ENCODE assay signal across 8 cellular contexts in the genomic region with DNA sequence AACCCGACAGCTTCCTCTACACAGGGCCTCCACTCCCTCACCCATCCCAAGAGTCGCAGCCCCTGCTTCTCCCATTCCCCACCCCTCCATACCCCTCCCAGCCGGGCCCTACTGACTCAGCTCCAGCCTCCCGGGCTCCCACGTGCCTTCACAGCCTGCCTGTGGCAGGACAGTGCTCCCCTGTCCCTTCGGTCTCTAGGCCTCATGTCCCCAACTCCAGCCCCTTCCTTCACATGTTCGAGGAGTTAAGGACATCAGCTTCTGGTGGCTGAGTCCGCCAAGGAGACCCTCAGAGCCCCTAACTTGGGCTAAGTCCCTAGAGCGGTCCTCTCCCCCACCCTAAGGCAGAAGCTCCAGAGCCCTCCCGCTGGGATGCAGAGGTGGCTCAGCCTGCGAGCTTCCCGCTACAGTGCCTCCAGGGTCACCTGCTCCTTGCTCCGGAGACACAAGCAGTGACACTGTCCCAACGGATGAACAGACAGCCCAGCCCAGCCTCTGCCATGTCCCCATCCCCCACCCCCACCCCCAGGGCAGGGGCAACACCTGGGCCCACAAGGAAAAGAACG. TPM values are rescaled to one million over a fixed set of nuclear protein-coding genes. Genes with fewer than 3 reads are reported as not detected.
DNase-seq lines count a peak whose midpoint lies in the region; ATAC-seq and TF ChIP-seq lines count a peak whose summit lies in the region.

No MANE protein-coding gene starts in this region.

- H3K27me3 ChIP-seq in H7 (ENCODE audit: control insufficient read depth, insufficient read depth, low read length) (peaks cover 64% of the 10 kb centered on the region), smooth muscle cell (ENCODE audit: low read depth) (no peaks in the 10 kb centered on the region)

- H3K4me1 ChIP-seq in smooth muscle cell (ENCODE audit: low read depth): peaks cover 46% of the 10 kb centered on the region

- CTCF ChIA-PET in activated B cell treated with CpG ODN at 0.5 μM for 24 hours (lab: Charles Lee): no interaction called here

- H3K36me3 Mint-ChIP-seq in activated B cell treated with CpG ODN at 0.5 μM for 24 hours (ENCODE audit: low read depth): no peaks in the 10 kb centered on the region

- H2AFZ ChIP-seq in smooth muscle cell (ENCODE audit: low read depth): no peak overlapping the region

- no peak for ATAC-seq in activated B cell treated with CpG ODN at 0.5 μM for 24 hours (ENCODE audit: low read depth)
- no peak for ATAC-seq in HG03139 (IDR thresholded peaks at IDR 0.05; ENCODE audit: unreplicated experiment)
- ATAC-seq in GM21717 (IDR thresholded peaks at IDR 0.05; ENCODE audit: unreplicated experiment): no peak
- ATAC-seq in GM21360 (IDR thresholded peaks at IDR 0.05; ENCODE audit: unreplicated experiment): no peak

- intact Hi-C loops in activated B cell treated with CpG ODN at 0.5 μM for 24 hours (cut with micrococcal nuclease): no loop called here

- H3K9me3 Mint-ChIP-seq in activated B cell treated with CpG ODN at 0.5 μM for 24 hours: no peaks in the 10 kb centered on the region

- peak overlapping the region; percentile 81 for H3K27ac ChIP-seq in smooth muscle cell (ENCODE audit: low read depth)

- peak overlapping the region; percentile 90 for H3K9ac ChIP-seq in smooth muscle cell (ENCODE audit: low read depth)

- peaks cover 40% of the 10 kb centered on the region for H3K27me3 Mint-ChIP-seq in activated B cell treated with CpG ODN at 0.5 μM for 24 hours

- peaks cover 28% of the 10 kb centered on the region for H3K79me2 ChIP-seq in smooth muscle cell (ENCODE audit: low read depth)

- peaks cover 47% of the 10 kb centered on the region for H4K20me1 ChIP-seq in smooth muscle cell (ENCODE audit: low read depth)

- POLR2A ChIA-PET in activated B cell treated with CpG ODN at 0.5 μM for 24 hours (lab: Charles Lee): interaction anchor here (0.5 to 1.3 kb wide), 3 partner anchors 15 to 37 kb away, joined by 3 to 12 read pairs (median 4); partner anchors contain the start of genes ABCF2 and CHPF2

- H3K36me3 ChIP-seq in H7 (replicated peaks; ENCODE audit: control insufficient read depth, insufficient read depth, low read length) (no peaks in the 10 kb centered on the region), smooth muscle cell (ENCODE audit: low read depth) (no peaks in the 10 kb centered on the region)

- H3K4me3 ChIP-seq in H7 (ENCODE audit: insufficient read depth, low read depth, low read length) (peak overlapping the region; percentile 45), smooth muscle cell (peak overlapping the region; percentile 80)

- TF ChIP-seq CTCF in activated B cell treated with CpG ODN at 0.5 μM for 24 hours (IDR thresholded peaks at IDR 0.05) (no peak), smooth muscle cell (IDR thresholded peaks at IDR 0.05; ENCODE audit: borderline replicate concordance, insufficient read depth, poor library complexity, severe bottlenecking) (no peak)

- 12% methylated on average over 11 of the region's 15 CpGs for WGBS in smooth muscle cell (ENCODE audit: low lambda C conversion rate)

- H3K27ac Mint-ChIP-seq in activated B cell treated with CpG ODN at 0.5 μM for 24 hours: no peak overlapping the region

- DNase-seq in H7 (no peak), activated B cell treated with CpG ODN at 0.5 μM for 24 hours (no peak), hepatic stellate cell (ENCODE audit: low spot score) (peak; percentile 70), smooth muscle cell (lab: John Stamatoyannopoulos, UW; ENCODE audit: unreplicated experiment) (no peak), NK-92 (lab: John Stamatoyannopoulos, UW; ENCODE audit: unreplicated experiment) (no peak)

- H3K4me2 ChIP-seq in smooth muscle cell: peak overlapping the region; percentile 99

- H3K9me3 ChIP-seq in smooth muscle cell (replicated peaks; ENCODE audit: low read depth): no peaks in the 10 kb centered on the region

- H3K4me3 Mint-ChIP-seq in activated B cell treated with CpG ODN at 0.5 μM for 24 hours: peak overlapping the region; percentile 68

- no peaks in the 10 kb centered on the region for H3F3A ChIP-seq in smooth muscle cell (ENCODE audit: low read depth)

- H3K4me1 Mint-ChIP-seq in activated B cell treated with CpG ODN at 0.5 μM for 24 hours: peaks cover 68% of the 10 kb centered on the region

RNA-seq across cellular contexts. Expression of gene SMARCD3, which starts 0.8 kb away (rescaled TPM):
- total RNA-seq in H7 (2014; rRNA removed; shearing (Covaris generic)): 7.2 and 23.6 TPM in 2 replicates
- total RNA-seq in activated B cell treated with CpG ODN at 0.5 μM for 24 hours (not detected in 2 replicates), smooth muscle cell (35.8 and 44.4 TPM in 2 replicates)
- 58.1 and 66.3 TPM in 2 replicates for polyA plus RNA-seq in smooth muscle cell

RNA-seq across cellular contexts. Expression of gene CHPF2, which starts 15.4 kb away (rescaled TPM):
- 24.7 and 25.0 TPM in 2 replicates for total RNA-seq in H7 (2014; rRNA removed; shearing (Covaris generic))
- 32.4 and 41.2 TPM in 2 replicates for total RNA-seq in activated B cell treated with CpG ODN at 0.5 μM for 24 hours
- 42.3 and 43.7 TPM in 2 replicates for total RNA-seq in smooth muscle cell
- 70.8 and 71.8 TPM in 2 replicates for polyA plus RNA-seq in smooth muscle cell

RNA-seq across cellular contexts. Expression of gene ABCF2, which starts 20.7 kb away (rescaled TPM):
- 47.3 and 48.5 TPM in 2 replicates for total RNA-seq in H7 (2014; rRNA removed; shearing (Covaris generic))
- total RNA-seq in activated B cell treated with CpG ODN at 0.5 μM for 24 hours (47.3 and 52.4 TPM in 2 replicates), smooth muscle cell (30.5 and 35.1 TPM in 2 replicates)
- polyA plus RNA-seq in smooth muscle cell: 24.2 and 26.5 TPM in 2 replicates

RNA-seq across cellular contexts. Expression of gene H2BK1, which starts 37.4 kb away (rescaled TPM):
- 0.74 TPM in 1 of 2 replicates, not detected in the other for total RNA-seq in H7 (2014; rRNA removed; shearing (Covaris generic))
- 0.76 and 1.8 TPM in 2 replicates for total RNA-seq in activated B cell treated with CpG ODN at 0.5 μM for 24 hours
- total RNA-seq in smooth muscle cell: not detected in 2 replicates
- not detected in 2 replicates for polyA plus RNA-seq in smooth muscle cell
